1 cellular context compared by ENCODE assay signal in the genomic region with DNA sequence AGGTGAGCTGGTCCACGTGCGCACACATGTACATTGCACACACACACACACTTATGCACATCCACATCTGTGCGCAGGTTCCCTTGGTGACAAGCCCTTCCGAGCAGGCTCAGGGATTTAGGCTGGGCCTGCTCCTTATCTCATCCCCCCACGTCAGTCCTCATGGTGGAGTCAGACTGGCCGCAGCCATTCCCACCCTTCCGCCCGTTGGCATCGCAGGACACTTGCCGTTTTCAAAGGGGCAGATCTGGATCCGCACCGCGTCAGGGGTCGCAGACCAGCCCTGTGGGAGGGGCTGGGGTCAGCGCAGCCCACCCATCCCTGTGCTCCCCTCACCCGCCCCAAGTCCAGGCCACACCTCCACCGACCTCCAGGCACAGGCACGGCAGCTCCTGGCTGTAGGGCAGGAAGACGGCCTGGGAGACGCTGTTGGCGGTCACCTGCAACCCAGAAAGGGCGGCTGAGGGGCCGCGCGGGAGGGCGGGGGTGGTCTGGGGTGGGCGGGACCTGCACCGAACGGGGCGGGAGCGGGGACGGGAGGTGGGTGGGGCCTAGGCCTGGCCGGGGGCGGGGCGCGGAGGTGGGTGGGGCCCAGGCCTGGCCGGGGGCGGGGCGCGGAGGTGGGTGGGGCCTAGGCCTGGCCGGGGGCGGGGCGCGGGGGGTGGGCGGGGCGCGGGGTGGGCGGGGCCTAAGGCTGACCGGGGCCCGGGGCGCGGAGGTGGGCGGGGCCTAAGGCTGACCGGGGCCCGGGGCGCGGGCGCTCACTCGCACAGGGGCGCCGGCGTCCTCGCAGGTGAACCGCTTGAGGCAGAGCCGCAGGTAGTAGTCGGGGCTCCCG.
TF ChIP-seq lines count a peak whose summit lies in the region.

No MANE protein-coding gene starts in this region.

TF ChIP-seq in GM12878, 131 proteins besides CTCF, POLR2A, EP300 and RAD21:
- TF ChIP-seq FOS (IDR thresholded peaks at IDR 0.05; ENCODE audit: borderline replicate concordance, extremely low read depth, insufficient read length) = no peak
TF ChIP-seq in GM12878: peak in this region for 0.
